Comparison of ENCODE assay signal across 1 cellular context in the genomic region with DNA sequence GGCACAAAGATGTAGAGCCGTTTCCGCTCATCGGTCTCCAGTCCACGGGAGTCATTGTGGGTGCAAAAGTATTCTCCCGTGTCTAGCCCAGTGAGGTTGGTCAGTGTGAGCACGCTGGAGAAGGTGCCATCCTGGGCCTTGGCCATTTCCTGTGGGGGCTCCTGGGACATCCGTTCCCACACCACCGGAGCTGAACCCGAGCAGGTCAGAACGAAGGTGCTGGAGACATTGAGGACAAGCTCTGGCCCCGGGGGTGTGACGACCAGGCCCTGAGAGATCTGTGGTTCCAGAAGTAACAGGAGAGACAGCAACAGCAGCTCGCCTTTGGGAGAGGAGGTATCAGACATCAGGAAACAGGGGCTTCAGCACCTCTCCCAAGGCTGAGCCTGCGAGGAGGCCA.
TF ChIP-seq lines count a peak whose summit lies in the region.

No MANE protein-coding gene starts in this region.

TF ChIP-seq in HepG2, 621 proteins besides CTCF, POLR2A, EP300 and RAD21:
- TF ChIP-seq ZFP36 (IDR thresholded peaks at IDR 0.05; ENCODE audit: borderline replicate concordance, low read depth, low read length, partially characterized antibody) (no peak), GABPA (IDR thresholded peaks at IDR 0.05; ENCODE audit: low read depth, low read length) (no peak), GABPA (CRISPR knock-in tag; IDR thresholded peaks at IDR 0.05; ENCODE audit: low read depth) (no peak), SP1 (IDR thresholded peaks at IDR 0.05) (no peak), SP1 (CRISPR knock-in tag; IDR thresholded peaks at IDR 0.05) (no peak), ZNF225 (CRISPR knock-in tag; IDR thresholded peaks at IDR 0.05) (no peak)
- TF ChIP-seq, protein P1, sequence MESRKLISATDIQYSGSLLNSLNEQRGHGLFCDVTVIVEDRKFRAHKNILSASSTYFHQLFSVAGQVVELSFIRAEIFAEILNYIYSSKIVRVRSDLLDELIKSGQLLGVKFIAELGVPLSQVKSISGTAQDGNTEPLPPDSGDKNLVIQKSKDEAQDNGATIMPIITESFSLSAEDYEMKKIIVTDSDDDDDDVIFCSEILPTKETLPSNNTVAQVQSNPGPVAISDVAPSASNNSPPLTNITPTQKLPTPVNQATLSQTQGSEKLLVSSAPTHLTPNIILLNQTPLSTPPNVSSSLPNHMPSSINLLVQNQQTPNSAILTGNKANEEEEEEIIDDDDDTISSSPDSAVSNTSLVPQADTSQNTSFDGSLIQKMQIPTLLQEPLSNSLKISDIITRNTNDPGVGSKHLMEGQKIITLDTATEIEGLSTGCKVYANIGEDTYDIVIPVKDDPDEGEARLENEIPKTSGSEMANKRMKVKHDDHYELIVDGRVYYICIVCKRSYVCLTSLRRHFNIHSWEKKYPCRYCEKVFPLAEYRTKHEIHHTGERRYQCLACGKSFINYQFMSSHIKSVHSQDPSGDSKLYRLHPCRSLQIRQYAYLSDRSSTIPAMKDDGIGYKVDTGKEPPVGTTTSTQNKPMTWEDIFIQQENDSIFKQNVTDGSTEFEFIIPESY (CRISPR knock-in tag; IDR thresholded peaks at IDR 0.05) = no peak
- TF ChIP-seq, protein P2, sequence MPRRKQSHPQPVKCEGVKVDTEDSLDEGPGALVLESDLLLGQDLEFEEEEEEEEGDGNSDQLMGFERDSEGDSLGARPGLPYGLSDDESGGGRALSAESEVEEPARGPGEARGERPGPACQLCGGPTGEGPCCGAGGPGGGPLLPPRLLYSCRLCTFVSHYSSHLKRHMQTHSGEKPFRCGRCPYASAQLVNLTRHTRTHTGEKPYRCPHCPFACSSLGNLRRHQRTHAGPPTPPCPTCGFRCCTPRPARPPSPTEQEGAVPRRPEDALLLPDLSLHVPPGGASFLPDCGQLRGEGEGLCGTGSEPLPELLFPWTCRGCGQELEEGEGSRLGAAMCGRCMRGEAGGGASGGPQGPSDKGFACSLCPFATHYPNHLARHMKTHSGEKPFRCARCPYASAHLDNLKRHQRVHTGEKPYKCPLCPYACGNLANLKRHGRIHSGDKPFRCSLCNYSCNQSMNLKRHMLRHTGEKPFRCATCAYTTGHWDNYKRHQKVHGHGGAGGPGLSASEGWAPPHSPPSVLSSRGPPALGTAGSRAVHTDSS (CRISPR knock-in tag; conservative IDR thresholded peaks at IDR 0.05) = no peak
- TF ChIP-seq, protein P3, sequence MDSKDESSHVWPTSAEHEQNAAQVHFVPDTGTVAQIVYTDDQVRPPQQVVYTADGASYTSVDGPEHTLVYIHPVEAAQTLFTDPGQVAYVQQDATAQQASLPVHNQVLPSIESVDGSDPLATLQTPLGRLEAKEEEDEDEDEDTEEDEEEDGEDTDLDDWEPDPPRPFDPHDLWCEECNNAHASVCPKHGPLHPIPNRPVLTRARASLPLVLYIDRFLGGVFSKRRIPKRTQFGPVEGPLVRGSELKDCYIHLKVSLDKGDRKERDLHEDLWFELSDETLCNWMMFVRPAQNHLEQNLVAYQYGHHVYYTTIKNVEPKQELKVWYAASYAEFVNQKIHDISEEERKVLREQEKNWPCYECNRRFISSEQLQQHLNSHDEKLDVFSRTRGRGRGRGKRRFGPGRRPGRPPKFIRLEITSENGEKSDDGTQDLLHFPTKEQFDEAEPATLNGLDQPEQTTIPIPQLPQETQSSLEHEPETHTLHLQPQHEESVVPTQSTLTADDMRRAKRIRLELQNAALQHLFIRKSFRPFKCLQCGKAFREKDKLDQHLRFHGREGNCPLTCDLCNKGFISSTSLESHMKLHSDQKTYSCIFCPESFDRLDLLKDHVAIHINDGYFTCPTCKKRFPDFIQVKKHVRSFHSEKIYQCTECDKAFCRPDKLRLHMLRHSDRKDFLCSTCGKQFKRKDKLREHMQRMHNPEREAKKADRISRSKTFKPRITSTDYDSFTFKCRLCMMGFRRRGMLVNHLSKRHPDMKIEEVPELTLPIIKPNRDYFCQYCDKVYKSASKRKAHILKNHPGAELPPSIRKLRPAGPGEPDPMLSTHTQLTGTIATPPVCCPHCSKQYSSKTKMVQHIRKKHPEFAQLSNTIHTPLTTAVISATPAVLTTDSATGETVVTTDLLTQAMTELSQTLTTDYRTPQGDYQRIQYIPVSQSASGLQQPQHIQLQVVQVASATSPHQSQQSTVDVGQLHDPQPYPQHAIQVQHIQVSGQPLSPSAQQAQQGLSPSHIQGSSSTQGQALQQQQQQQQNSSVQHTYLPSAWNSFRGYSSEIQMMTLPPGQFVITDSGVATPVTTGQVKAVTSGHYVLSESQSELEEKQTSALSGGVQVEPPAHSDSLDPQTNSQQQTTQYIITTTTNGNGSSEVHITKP (CRISPR knock-in tag; IDR thresholded peaks at IDR 0.05; ENCODE audit: low read depth) = no peak
